Comparison of ENCODE assay signal across 9 cellular contexts in the genomic region with DNA sequence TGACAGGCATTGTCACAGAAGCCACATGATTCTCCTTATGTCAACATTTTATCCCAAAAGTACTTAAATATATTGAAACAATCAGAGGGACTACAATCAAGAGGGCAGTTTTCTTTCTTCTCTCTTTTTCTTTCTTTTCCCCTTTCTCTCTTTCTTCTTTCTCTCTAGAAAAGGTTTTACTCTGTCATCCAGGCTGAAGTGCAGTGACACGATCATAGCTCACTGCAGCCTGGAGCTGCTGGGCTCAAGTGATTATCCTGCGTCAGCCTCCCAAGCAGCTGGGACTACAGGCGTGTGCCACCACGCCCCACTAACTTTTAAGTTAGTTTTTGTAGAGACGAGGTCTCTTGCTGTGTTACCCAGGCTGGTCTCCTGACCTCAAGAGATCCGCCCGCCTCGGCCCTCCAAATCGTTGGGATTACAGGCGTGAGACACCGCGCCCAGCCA. TPM values are rescaled to one million over a fixed set of nuclear protein-coding genes. Genes with fewer than 3 reads are reported as not detected.
DNase-seq lines count a peak whose midpoint lies in the region; ATAC-seq, FAIRE-seq and TF ChIP-seq lines count a peak whose summit lies in the region.
"Had no signal": no experiment of that assay in that cellular context is flagged by ENCODE, and none has a peak within 500 bp of the region (broad histone marks: within the 10 kb centered on the region; RNA-seq: fewer than 3 reads in every experiment).

No MANE protein-coding gene starts in this region.

- H3K23ac ChIP-seq in neuronal stem cell (ENCODE audit: low read depth, low read length, poor library complexity): no peak overlapping the region

- H3K9me1 ChIP-seq in endothelial cell of umbilical vein (replicated peaks; ENCODE audit: control insufficient read depth, extremely low read depth, insufficient read depth, low read length): no peaks in the 10 kb centered on the region

- no peak overlapping the region for H3K4ac ChIP-seq in neuronal stem cell (ENCODE audit: low read length)

- H3K27ac ChIP-seq in CD8-positive, alpha-beta memory T cell (ENCODE audit: low read depth, low read length): no peak overlapping the region
- H3K27ac ChIP-seq in PC-3 (ENCODE audit: low read length): peak overlapping the region; percentile 44
- no peak overlapping the region for H3K27ac ChIP-seq in endothelial cell of umbilical vein (ENCODE audit: insufficient read depth, low read depth, low read length)
- H3K27ac ChIP-seq in neuronal stem cell (replicated peaks; ENCODE audit: low read length): no peak overlapping the region

- H2AFZ ChIP-seq in PC-3 (ENCODE audit: low read length) (peak overlapping the region; percentile 83), endothelial cell of umbilical vein (ENCODE audit: low read depth, low read length) (peak overlapping the region; percentile 36), neuronal stem cell (ENCODE audit: low read length) (peak overlapping the region; percentile 99)

- no peaks in the 10 kb centered on the region for H3K27me3 ChIP-seq in CD8-positive, alpha-beta memory T cell (ENCODE audit: insufficient read depth, low read length, poor library complexity, severe bottlenecking)
- H3K27me3 ChIP-seq in PC-3 (ENCODE audit: low read length) (no peaks in the 10 kb centered on the region), endothelial cell of umbilical vein (ENCODE audit: control insufficient read depth in 2 of 2, insufficient read depth in 2 of 2, low read length in 2 of 2) (no peaks in the 10 kb centered on the region), neuronal stem cell (ENCODE audit: control insufficient read depth in 3 of 3, insufficient read depth in 3 of 3, low read depth in 1 of 3, low read length in 3 of 3) (peaks cover 0 to 11% (median 10%) of the 10 kb centered on the region in 3 experiments)

- H3K27me3 Mint-ChIP-seq in CD8-positive, alpha-beta memory T cell: peaks cover 6 to 8% of the 10 kb centered on the region in 2 donors

- no peak overlapping the region for H2BK15ac ChIP-seq in neuronal stem cell (ENCODE audit: low read length)

- H4K8ac ChIP-seq in neuronal stem cell (ENCODE audit: low read depth, low read length): no peak overlapping the region

- no peaks in the 10 kb centered on the region for H3K9me3 ChIP-seq in CD8-positive, alpha-beta memory T cell (ENCODE audit: low read length)
- H3K9me3 ChIP-seq in PC-3 (ENCODE audit: low read length) (no peaks in the 10 kb centered on the region), endothelial cell of umbilical vein (replicated peaks; ENCODE audit: control insufficient read depth, insufficient read depth, low read length) (no peaks in the 10 kb centered on the region), neuronal stem cell (replicated peaks in 1 of 2; ENCODE audit: control insufficient read depth in 2 of 2, insufficient read depth in 1 of 2, low read depth in 1 of 2, low read length in 2 of 2) (no peaks in the 10 kb centered on the region)

- peak overlapping the region; percentile 86 to 93 (median 88) for H3K4me3 Mint-ChIP-seq in CD8-positive, alpha-beta memory T cell

- no TSS peak for BruUV-seq in PC-3 (replicated peaks; lab: Mats Ljungman, UMichigan)
- no TSS peak for BruUV-seq in endothelial cell of umbilical vein (replicated peaks; lab: Mats Ljungman, UMichigan)

- H3K79me2 ChIP-seq in PC-3 (ENCODE audit: low read length) (peaks cover 36% of the 10 kb centered on the region), endothelial cell of umbilical vein (ENCODE audit: control insufficient read depth, insufficient read depth, low read length) (peaks cover 36% of the 10 kb centered on the region)

- H3K79me1 ChIP-seq in neuronal stem cell (ENCODE audit: low read depth, low read length): no peaks in the 10 kb centered on the region

- H3K9me2 ChIP-seq in PC-3 (replicated peaks; ENCODE audit: low read length): no peaks in the 10 kb centered on the region

- no peak overlapping the region for H3K4me3 ChIP-seq in CD8-positive, alpha-beta memory T cell (ENCODE audit: low read length)
- H3K4me3 ChIP-seq in PC-3 (ENCODE audit: low read length): peak overlapping the region; percentile 93
- H3K4me3 ChIP-seq in endothelial cell of umbilical vein (replicated peaks in 1 of 3; ENCODE audit: insufficient read depth in 1 of 3, low read depth in 1 of 3, low read length in 3 of 3): peak overlapping the region in 2 of 3 experiments; percentile 29 to 99
- peak overlapping the region; percentile 12 to 91 for H3K4me3 ChIP-seq in neuronal stem cell (ENCODE audit: low read length in 2 of 2)

- no peak for FAIRE-seq in endothelial cell of umbilical vein (lab: Jason Lieb, UNC)
- no peak for FAIRE-seq in D721Med (lab: Jason Lieb, UNC)
- FAIRE-seq: GM18507 had no signal

- dilution Hi-C loops in endothelial cell of umbilical vein (cut with MboI; ENCODE audit: extremely low pct_ligation_motif_present, low sequenced_read_pairs): no loop called here

- H3K9ac ChIP-seq in PC-3 (ENCODE audit: low read length): peak overlapping the region; percentile 82
- H3K9ac ChIP-seq in endothelial cell of umbilical vein (replicated peaks; ENCODE audit: extremely low read depth, insufficient read depth, low read length): no peak overlapping the region
- H3K9ac ChIP-seq in neuronal stem cell (ENCODE audit: low read depth, low read length, poor library complexity): no peak overlapping the region

- H3K36me3 ChIP-seq in CD8-positive, alpha-beta memory T cell (ENCODE audit: insufficient read depth, low read length): no peaks in the 10 kb centered on the region
- H3K36me3 ChIP-seq in PC-3 (ENCODE audit: low read depth, low read length) (no peaks in the 10 kb centered on the region; the same call in 1 of the 2 replicates), endothelial cell of umbilical vein (ENCODE audit: control insufficient read depth in 2 of 2, extremely low read depth in 1 of 2, insufficient read depth in 2 of 2, low read length in 2 of 2) (no peaks in the 10 kb centered on the region), neuronal stem cell (replicated peaks in 1 of 2; ENCODE audit: control insufficient read depth in 2 of 2, insufficient read depth in 2 of 2, low read length in 2 of 2) (peaks cover 0 to 19% of the 10 kb centered on the region in 2 donors)

- H3K9me3 Mint-ChIP-seq in CD8-positive, alpha-beta memory T cell: no peaks in the 10 kb centered on the region

- no peak overlapping the region for H3K18ac ChIP-seq in neuronal stem cell (ENCODE audit: low read length)

- H2BK12ac ChIP-seq in neuronal stem cell (ENCODE audit: low read length): no peak overlapping the region

- no peak overlapping the region for H3K14ac ChIP-seq in neuronal stem cell (ENCODE audit: low read length)

- no CpG with 5 or more reads among the region's 12 CpGs for WGBS in neuronal stem cell (ENCODE audit: extremely low coverage in 2 of 2, insufficient read length in 2 of 2, insufficient replicate concordance in 1 of 2), 2 donors

- no peak for DNase-seq in CD8-positive, alpha-beta memory T cell
- DNase-seq in PC-3: no peak
- no peak for DNase-seq in endothelial cell of umbilical vein (ENCODE audit: low read depth, low spot score)
- DNase-seq in neuronal stem cell (ENCODE audit: low spot score): no peak
- DNase-seq in D721Med (ENCODE audit: insufficient read length, low spot score): no peak
- DNase-seq in GM03348 (ENCODE audit: low spot score): no peak

- H2BK5ac ChIP-seq in neuronal stem cell (ENCODE audit: low read length): no peak overlapping the region

- no peak overlapping the region for H2AK5ac ChIP-seq in neuronal stem cell (ENCODE audit: low read depth, low read length)

- no peak overlapping the region for H4K91ac ChIP-seq in neuronal stem cell (ENCODE audit: low read depth, low read length, poor library complexity)

- ATAC-seq in PC-3 (no peak), HG03039 (IDR thresholded peaks at IDR 0.05; ENCODE audit: unreplicated experiment) (no peak), HG03460 (IDR thresholded peaks at IDR 0.05; ENCODE audit: unreplicated experiment) (no peak)

- H2BK120ac ChIP-seq in neuronal stem cell (ENCODE audit: low read depth, low read length): no peak overlapping the region

- H3F3A ChIP-seq in PC-3 (ENCODE audit: low read length, unreplicated experiment): no peaks in the 10 kb centered on the region

- no peak for TF ChIP-seq CTCF in PC-3 (conservative IDR thresholded peaks at IDR 0.05; ENCODE audit: low read depth, low read length)
- no peak for TF ChIP-seq CTCF in endothelial cell of umbilical vein (IDR thresholded peaks at IDR 0.05; ENCODE audit: extremely low read depth in 1 of 2, insufficient read depth in 1 of 2, low read depth in 1 of 2, low read length in 2 of 2)
- TF ChIP-seq CTCF in D721Med (IDR thresholded peaks at IDR 0.05; ENCODE audit: insufficient read depth, missing control alignments): no peak

- H3K27ac Mint-ChIP-seq in CD8-positive, alpha-beta memory T cell: peak overlapping the region in 6 of 8 donors; percentile 55 to 89 (median 78)

- H4K20me1 ChIP-seq in PC-3 (ENCODE audit: low read length) (peaks cover 7% of the 10 kb centered on the region; the same call in 1 of the 2 replicates), endothelial cell of umbilical vein (replicated peaks; ENCODE audit: control insufficient read depth, extremely low read depth, insufficient read depth, low read length) (peaks cover 2% of the 10 kb centered on the region)

- no peak for TF ChIP-seq POLR2A in endothelial cell of umbilical vein (IDR thresholded peaks at IDR 0.05; ENCODE audit: low read depth, low read length)

- CTCF ChIA-PET in CD8-positive, alpha-beta memory T cell (lab: Charles Lee): interaction anchor here (1.0 to 1.7 kb wide), 2 partner anchors 17 to 103 kb away, joined by 3 read pairs; no protein-coding TSS in a partner anchor
- CTCF ChIA-PET in PC-3 (lab: Charles Lee) (interaction anchor here (0.6 kb wide), 1 partner anchor 23 kb away, joined by 3 read pairs; no protein-coding TSS in a partner anchor), endothelial cell of umbilical vein (lab: Charles Lee) (interaction anchor here (0.9 to 1.6 kb wide), 5 partner anchors 11 to 949 kb away, joined by 3 to 5 read pairs (median 3); no protein-coding TSS in a partner anchor)

- POLR2A ChIA-PET in CD8-positive, alpha-beta memory T cell (lab: Charles Lee): interaction anchor here (1.7 to 2.5 kb wide), 2 partner anchors 94 to 359 kb away, joined by 5 to 7 read pairs; partner anchors contain the start of genes CEBPZ and NDUFAF7
- POLR2A ChIA-PET in PC-3 (lab: Charles Lee; ENCODE audit: unreplicated experiment): no interaction called here
- POLR2A ChIA-PET in endothelial cell of umbilical vein (lab: Charles Lee): interaction anchor here (0.9 to 1.3 kb wide), 2 partner anchors 18 to 43 kb away, joined by 3 read pairs; no protein-coding TSS in a partner anchor

- peaks cover 0 to 5% (median 0%) of the 10 kb centered on the region in 3 donors for H3K36me3 Mint-ChIP-seq in CD8-positive, alpha-beta memory T cell

- H3K4me2 ChIP-seq in PC-3 (ENCODE audit: low read length) (peak overlapping the region; percentile 82), endothelial cell of umbilical vein (ENCODE audit: insufficient read depth, low read length) (peak overlapping the region; percentile 54), neuronal stem cell (ENCODE audit: insufficient read depth, low read length, poor library complexity, severe bottlenecking) (no peak overlapping the region)

- peaks cover 35 to 46% (median 44%) of the 10 kb centered on the region in 3 donors for H3K4me1 Mint-ChIP-seq in CD8-positive, alpha-beta memory T cell

- intact Hi-C loops in PC-3 (cut with micrococcal nuclease): loop anchor here (2.0 to 5.0 kb wide), 3 partner anchors 51 to 262 kb away; no protein-coding TSS in a partner anchor
- intact Hi-C loops in endothelial cell of umbilical vein (cut with micrococcal nuclease): loop anchor here (2.0 to 10.0 kb wide), 2 partner anchors 65 to 329 kb away; no protein-coding TSS in a partner anchor

- H3K4me1 ChIP-seq in CD8-positive, alpha-beta memory T cell (ENCODE audit: insufficient read depth, low read length): peaks cover 16% of the 10 kb centered on the region
- H3K4me1 ChIP-seq in PC-3 (ENCODE audit: insufficient read depth, low read length): peaks cover 26% of the 10 kb centered on the region
- H3K4me1 ChIP-seq in endothelial cell of umbilical vein (ENCODE audit: control insufficient read depth, extremely low read depth, insufficient read depth, low read length): peaks cover 27% of the 10 kb centered on the region
- peaks cover 2 to 9% of the 10 kb centered on the region in 2 donors for H3K4me1 ChIP-seq in neuronal stem cell (ENCODE audit: control insufficient read depth in 2 of 2, insufficient read depth in 1 of 2, low read depth in 1 of 2, low read length in 2 of 2)

RNA-seq across cellular contexts. Expression of gene PRKD3, which starts 1.0 kb away (rescaled TPM):
- total RNA-seq in CD8-positive, alpha-beta memory T cell: 10 to 100 TPM; 38.3 to 38.4 TPM
- 22.9 TPM for polyA plus RNA-seq in CD8-positive, alpha-beta memory T cell
- 26.4 and 27.2 TPM in 2 replicates for total RNA-seq in PC-3 (2014; rRNA removed)
- 47.3 and 48.4 TPM in 2 replicates for total RNA-seq in endothelial cell of umbilical vein
- polyA plus RNA-seq in endothelial cell of umbilical vein: 11.9 and 14.9 TPM in 2 replicates
- polyA plus RNA-seq in endothelial cell of umbilical vein (2011; cell fraction: cytosol; rRNA removed): 17.6 and 18.1 TPM in 2 replicates
- polyA plus RNA-seq in endothelial cell of umbilical vein (2011; cell fraction: nucleus; rRNA removed): 43.1 and 51.5 TPM in 2 replicates
- 23.0 and 35.6 TPM in 2 replicates for polyA plus RNA-seq in endothelial cell of umbilical vein (2012)
- 45.1 and 46.9 TPM in 2 replicates for polyA minus RNA-seq in endothelial cell of umbilical vein
- 40.1 TPM for polyA minus RNA-seq in endothelial cell of umbilical vein (2011; cell fraction: cytosol; rRNA and poly(A)+ RNA removed)
- polyA minus RNA-seq in endothelial cell of umbilical vein (2011; cell fraction: nucleus; rRNA and poly(A)+ RNA removed): 55.8 and 91.6 TPM in 2 replicates
- 23.0 TPM for polyA plus RNA-seq in neuronal stem cell (2013, experiment 1 of 2)
- polyA plus RNA-seq in neuronal stem cell (2013, experiment 2 of 2): 23.0 TPM

RNA-seq across cellular contexts. Expression of gene QPCT, which starts 18.8 kb away (rescaled TPM):
- 1 to 10 TPM; 3.9 to 4.2 TPM for total RNA-seq in CD8-positive, alpha-beta memory T cell
- polyA plus RNA-seq in CD8-positive, alpha-beta memory T cell: 0.26 TPM
- total RNA-seq in PC-3 (2014; rRNA removed): not detected in 2 replicates
- 12.8 and 14.3 TPM in 2 replicates for total RNA-seq in endothelial cell of umbilical vein
- 17.2 and 20.6 TPM in 2 replicates for polyA plus RNA-seq in endothelial cell of umbilical vein
- polyA plus RNA-seq in endothelial cell of umbilical vein (2011; cell fraction: cytosol; rRNA removed): 15.0 and 15.4 TPM in 2 replicates
- polyA plus RNA-seq in endothelial cell of umbilical vein (2011; cell fraction: nucleus; rRNA removed): 8.5 TPM in 2 replicates
- 10.8 and 21.0 TPM in 2 replicates for polyA plus RNA-seq in endothelial cell of umbilical vein (2012)
- 20.2 and 26.9 TPM in 2 replicates for polyA minus RNA-seq in endothelial cell of umbilical vein
- polyA minus RNA-seq in endothelial cell of umbilical vein (2011; cell fraction: cytosol; rRNA and poly(A)+ RNA removed): not detected
- polyA minus RNA-seq in endothelial cell of umbilical vein (2011; cell fraction: nucleus; rRNA and poly(A)+ RNA removed): 6.6 and 6.9 TPM in 2 replicates
- polyA plus RNA-seq in neuronal stem cell (2013, experiment 1 of 2): 6.9 TPM
- 7.3 TPM for polyA plus RNA-seq in neuronal stem cell (2013, experiment 2 of 2)

Comparison
In these comparisons a context has a peak if more than half of its experiments do, and no peak if none do; other contexts are left out.
1. H2AFZ ChIP-seq: peak in every context shown above with its lines; median percentile 99 in neuronal stem cell; 83 in PC-3; 36 in endothelial cell of umbilical vein.